Comparison of ENCODE assay signal across 1 cellular context in genomic region chr4:95215991-95216605, GRCh38.
TF ChIP-seq lines count a peak whose summit lies in the region.

No MANE protein-coding gene starts in this region.

TF ChIP-seq in K562, 482 proteins besides CTCF, POLR2A, EP300 and RAD21 (continued from another document):
- TF ChIP-seq MGA (IDR thresholded peaks at IDR 0.05), result no peak
- TF ChIP-seq TRIM24 (IDR thresholded peaks at IDR 0.05), result peak; percentile 21 to 40; a peak in 1 of 4 replicates
